Comparison of ENCODE assay signal across 12 cellular contexts in genomic region chr3:71237661-71238060, GRCh38.
"Had no signal": no experiment of that assay in that cellular context is flagged by ENCODE, and none has a peak within 500 bp of the region (broad histone marks: within the 10 kb centered on the region; RNA-seq: fewer than 3 reads in every experiment).

No MANE protein-coding gene starts in this region.

- H3K4me3 Mint-ChIP-seq: activated CD4-positive, alpha-beta T cell treated with anti-CD3 and anti-CD28 coated beads, Interleukin-2, amount 10 ng/mL, durations not matched to agents 7 days and 5 days; T-helper 2 cell treated with Interferon-gamma antibody and Interleukin-4, amounts not matched to agents 5 μg/mL and 100 μg/mL, for 36 hours had no signal

- H3K27me3 ChIP-seq: esophagus muscularis mucosa, thyroid gland had no signal

- H3K27ac ChIP-seq: parathyroid adenoma, thyroid gland had no signal

- H2AFZ ChIP-seq: parathyroid adenoma had no signal

- H3K27me3 Mint-ChIP-seq: activated CD4-positive, alpha-beta T cell treated with anti-CD3 and anti-CD28 coated beads, Interleukin-2, amount 10 ng/mL, durations not matched to agents 7 days and 5 days had no signal

- H3K27ac Mint-ChIP-seq: activated CD4-positive, alpha-beta T cell treated with anti-CD3 and anti-CD28 coated beads, Interleukin-2, amount 10 ng/mL, durations not matched to agents 7 days and 5 days; T-helper 2 cell treated with Interferon-gamma antibody and Interleukin-4, amounts not matched to agents 5 μg/mL and 100 μg/mL, for 36 hours had no signal

- H3K9me3 Mint-ChIP-seq: T-helper 2 cell treated with Interferon-gamma antibody and Interleukin-4, amounts not matched to agents 5 μg/mL and 100 μg/mL, for 36 hours had no signal

- H3K9me3 ChIP-seq: esophagus muscularis mucosa, thyroid gland had no signal

- DNase-seq: activated CD4-positive, alpha-beta T cell treated with anti-CD3 and anti-CD28 coated beads, Interleukin-2, amount 10 ng/mL, durations not matched to agents 7 days and 5 days; activated CD8-positive, alpha-beta memory T cell treated with anti-CD3 and anti-CD28 coated beads, Interleukin-2, amount 50 U/mL, for 48 hours; activated gamma-delta T cell treated with Interleukin-2 at 50 U/mL for 16 hours; caudate nucleus; cortex of kidney; effector CD4-positive, alpha-beta T cell; mesenchymal stem cell; stimulated activated CD4-positive, alpha-beta T cell treated with anti-CD3 and anti-CD28 coated beads, Interleukin-1b, Interleukin-23, amount 100 ng/mL, for 48 hours; thyroid gland had no signal

- H3K9ac ChIP-seq: parathyroid adenoma had no signal

- H3K36me3 ChIP-seq: esophagus muscularis mucosa, thyroid gland had no signal

- H3K4me1 ChIP-seq: parathyroid adenoma had no signal

- H3K4me3 ChIP-seq: esophagus muscularis mucosa, thyroid gland had no signal

- H3K4me1 Mint-ChIP-seq: activated CD4-positive, alpha-beta T cell treated with anti-CD3 and anti-CD28 coated beads, Interleukin-2, amount 10 ng/mL, durations not matched to agents 7 days and 5 days had no signal
